In the genomic region with DNA sequence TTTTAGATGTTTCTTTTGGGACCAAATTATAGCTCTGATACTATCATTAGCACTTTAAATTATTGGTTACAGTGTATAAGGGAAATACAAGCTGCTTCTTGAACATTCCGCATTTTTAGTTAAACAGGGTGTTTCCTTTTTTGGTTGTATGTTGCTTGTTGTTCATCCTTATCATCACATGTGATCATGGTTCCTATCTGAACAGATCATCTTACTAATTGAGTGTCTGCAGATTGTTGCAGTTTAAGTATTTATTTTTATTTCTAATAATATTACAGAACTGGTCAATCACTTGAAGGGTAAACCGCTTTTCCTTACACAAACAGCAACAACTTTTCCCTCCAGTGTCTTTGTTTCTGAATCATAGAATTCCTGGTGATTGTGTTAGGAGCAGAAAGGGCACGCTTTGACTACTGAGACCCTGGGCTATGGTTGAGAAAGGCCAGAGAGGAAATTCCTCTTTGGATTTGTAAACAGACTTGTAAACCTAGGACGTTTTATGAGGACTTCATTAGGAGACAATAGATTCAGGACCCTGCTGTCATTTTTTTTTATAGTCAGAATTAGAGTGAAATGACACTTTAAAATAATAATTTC, we compare ENCODE assay signal across 19 cellular contexts.
"Had no signal": no experiment of that assay in that cellular context is flagged by ENCODE, and none has a peak within 500 bp of the region (broad histone marks: within the 10 kb centered on the region; RNA-seq: fewer than 3 reads in every experiment).

No MANE protein-coding gene starts in this region.

- H3K9me3 Mint-ChIP-seq: naive B cell; T-helper 2 cell treated with Interferon-gamma antibody and Interleukin-4, amounts not matched to agents 5 μg/mL and 100 μg/mL, for 36 hours had no signal

- H3K27ac ChIP-seq: adrenal gland, breast epithelium, esophagus squamous epithelium, heart right ventricle, left ventricle myocardium inferior, parathyroid adenoma had no signal

- H3K4me1 ChIP-seq: adrenal gland, breast epithelium, esophagus squamous epithelium, parathyroid adenoma had no signal

- H3K4me3 ChIP-seq: adrenal gland, breast epithelium, esophagus squamous epithelium, heart right ventricle, left ventricle myocardium inferior, mucosa of descending colon had no signal

- H3K36me3 ChIP-seq: adrenal gland, breast epithelium, esophagus squamous epithelium, heart right ventricle, left ventricle myocardium inferior had no signal

- H3K4me3 Mint-ChIP-seq: activated CD4-positive, alpha-beta T cell treated with anti-CD3 and anti-CD28 coated beads for 36 hours; naive B cell; T-helper 2 cell treated with Interferon-gamma antibody and Interleukin-4, amounts not matched to agents 5 μg/mL and 100 μg/mL, for 36 hours; WTC11 had no signal

- H3K4me1 Mint-ChIP-seq: naive B cell had no signal

- H3K27ac Mint-ChIP-seq: activated CD4-positive, alpha-beta T cell treated with anti-CD3 and anti-CD28 coated beads for 36 hours; activated naive CD4-positive, alpha-beta T cell treated with anti-CD3 and anti-CD28 coated beads, Interleukin-2, amount 50 U/mL, for 72 hours; naive B cell; T-helper 2 cell treated with Interferon-gamma antibody and Interleukin-4, amounts not matched to agents 5 μg/mL and 100 μg/mL, for 36 hours; WTC11 had no signal

- H3K9me3 ChIP-seq: adrenal gland, breast epithelium, esophagus squamous epithelium, heart right ventricle, left ventricle myocardium inferior, mucosa of descending colon had no signal

- H3K27me3 ChIP-seq: adrenal gland, breast epithelium, esophagus squamous epithelium, heart right ventricle had no signal

- H3K36me3 Mint-ChIP-seq: naive B cell had no signal

- DNase-seq: activated CD4-positive, alpha-beta T cell treated with anti-CD3 and anti-CD28 coated beads for 36 hours; activated CD4-positive, alpha-beta T cell treated with anti-CD3 and anti-CD28 coated beads, Interleukin-2, amount 50 U/mL, for 48 hours; activated gamma-delta T cell; adrenal gland; cortex of kidney; effector CD8-positive, alpha-beta T cell; esophagus squamous epithelium; heart right ventricle; kidney glomerular epithelial cell; left ventricle myocardium inferior; mucosa of descending colon; naive B cell; stimulated activated CD8-positive, alpha-beta memory T cell treated with anti-CD3 and anti-CD28 coated beads, Interleukin-4, amount 100 ng/mL, for 48 hours; stimulated activated naive CD4-positive, alpha-beta T cell had no signal

- ATAC-seq: activated CD4-positive, alpha-beta T cell treated with anti-CD3 and anti-CD28 coated beads for 36 hours; activated naive CD4-positive, alpha-beta T cell treated with anti-CD3 and anti-CD28 coated beads, Interleukin-2, amount 50 U/mL, for 72 hours; heart right ventricle; mucosa of descending colon; WTC11 had no signal
